ENCODE assay signal across 13 cellular contexts in genomic region chr5:20619606-20620005, GRCh38.
"Had no signal": no experiment of that assay in that cellular context is flagged by ENCODE, and none has a peak within 500 bp of the region (broad histone marks: within the 10 kb centered on the region; RNA-seq: fewer than 3 reads in every experiment).

No MANE protein-coding gene starts in this region.

- H3K9me3 Mint-ChIP-seq: nephron progenitor cell, type B pancreatic cell had no signal

- ATAC-seq: heart left ventricle; naive thymus-derived CD4-positive, alpha-beta T cell had no signal

- H3K4me3 Mint-ChIP-seq: naive thymus-derived CD4-positive, alpha-beta T cell; nephron progenitor cell; type B pancreatic cell had no signal

- H3K36me3 Mint-ChIP-seq: naive thymus-derived CD4-positive, alpha-beta T cell; type B pancreatic cell had no signal

- H3K4me1 Mint-ChIP-seq: naive thymus-derived CD4-positive, alpha-beta T cell; nephron progenitor cell had no signal

- H3K27ac Mint-ChIP-seq: naive thymus-derived CD4-positive, alpha-beta T cell; nephron progenitor cell; type B pancreatic cell had no signal

- DNase-seq: effector CD8-positive, alpha-beta T cell; foreskin melanocyte; heart left ventricle; hypothalamus; kidney glomerular epithelial cell; naive thymus-derived CD4-positive, alpha-beta T cell; nephron progenitor cell; posterior cingulate gyrus; small intestine; stimulated activated CD4-positive, alpha-beta T cell treated with anti-CD3 and anti-CD28 coated beads, Interleukin-12 subunit alpha, Interleukin-12 subunit beta, amount 100 ng/mL, for 4 hours; stimulated activated naive CD4-positive, alpha-beta T cell treated with Interleukin-2 at 50 U/mL for 16 hours; thyroid gland had no signal
